32 cellular contexts compared by ENCODE assay signal in the genomic region with DNA sequence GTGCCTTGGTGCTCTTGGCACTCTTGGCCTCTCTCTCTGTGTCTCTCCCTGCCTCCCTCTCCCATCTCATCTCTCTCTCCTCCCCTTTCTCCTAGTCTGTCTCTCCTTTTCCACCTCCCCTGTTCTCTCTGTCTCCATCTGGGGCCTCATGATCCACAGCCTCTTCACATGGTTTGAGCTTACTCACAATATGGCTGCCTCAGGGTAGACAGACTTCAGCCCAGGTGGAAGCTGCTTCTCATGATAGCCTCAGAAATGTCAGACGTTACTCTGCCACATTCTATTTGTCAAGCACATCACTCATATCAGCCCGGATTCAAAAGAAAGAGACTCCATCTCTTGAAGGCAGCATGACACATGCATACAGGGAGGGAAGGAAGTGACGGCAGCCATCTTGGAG. TPM values are rescaled to one million over a fixed set of nuclear protein-coding genes. Genes with fewer than 3 reads are reported as not detected.
DNase-seq lines count a peak whose midpoint lies in the region; ATAC-seq and TF ChIP-seq lines count a peak whose summit lies in the region.
"Had no signal": no experiment of that assay in that cellular context is flagged by ENCODE, and none has a peak within 500 bp of the region (broad histone marks: within the 10 kb centered on the region; RNA-seq: fewer than 3 reads in every experiment).

No MANE protein-coding gene starts in this region.

- H3K9ac ChIP-seq in IMR-90 (ENCODE audit: low read depth, low read length), result no peak overlapping the region

- H3K4me3 ChIP-seq in breast epithelium (no peak overlapping the region), IMR-90 (ENCODE audit: insufficient read depth, low read depth, low read length) (no peak overlapping the region)
- H3K4me3 ChIP-seq: PC-9, sigmoid colon had no signal

- H3K4me2 ChIP-seq in IMR-90 (ENCODE audit: low read depth, low read length), result no peak overlapping the region
- H3K4me2 ChIP-seq: PC-9 had no signal

- H3K27me3 Mint-ChIP-seq in MCF 10A (ENCODE audit: insufficient read depth, unreplicated experiment), result no peaks in the 10 kb centered on the region
- H3K27me3 Mint-ChIP-seq in activated T-helper 1 cell treated with anti-CD3 and anti-CD28 coated beads, Interleukin-12 subunit alpha, Interleukin-12 subunit beta, Interleukin-2, Interleukin-4 antibody, amounts not matched to agents 30 ng/mL and 10 ng/mL and 1 ng/mL, durations not matched to agents 14 hours and 24 hours and 36 hours (ENCODE audit: insufficient read depth), result no peaks in the 10 kb centered on the region
- no peaks in the 10 kb centered on the region for H3K27me3 Mint-ChIP-seq in stimulated activated naive B cell treated with anti-CD40 and anti-IgM and Interleukin-4, amounts not matched to agents 10 μg/mL and 1 μg/mL and 100 μg/mL, for 72 hours
- H3K27me3 Mint-ChIP-seq: activated CD4-positive, alpha-beta T cell treated with anti-CD3 and anti-CD28 coated beads, Interleukin-2, amount 10 ng/mL, durations not matched to agents 7 days and 5 days; activated naive CD4-positive, alpha-beta T cell treated with anti-CD3 and anti-CD28 coated beads, Interleukin-2, amount 50 U/mL, for 24 hours had no signal

- no peak overlapping the region for H4K5ac ChIP-seq in IMR-90 (ENCODE audit: low read depth, low read length)

- H3K56ac ChIP-seq in IMR-90 (ENCODE audit: extremely low read depth, insufficient read depth, low read length), result no peak overlapping the region

- no CpG with 5 or more reads among the region's 3 CpGs for WGBS in IMR-90 (ENCODE audit: extremely low coverage in 2 of 2, insufficient read length in 1 of 2), 2 experiments

- no peak overlapping the region for H2BK120ac ChIP-seq in IMR-90 (ENCODE audit: low read depth, low read length)

- no peak overlapping the region for H3K23ac ChIP-seq in IMR-90 (ENCODE audit: low read depth, low read length)

- H2BK20ac ChIP-seq in IMR-90 (ENCODE audit: low read depth, low read length), result no peak overlapping the region

- peaks cover 11% of the 10 kb centered on the region for H3K4me1 Mint-ChIP-seq in MCF 10A (ENCODE audit: insufficient read depth, unreplicated experiment)
- peaks cover 54% of the 10 kb centered on the region for H3K4me1 Mint-ChIP-seq in activated T-helper 1 cell treated with anti-CD3 and anti-CD28 coated beads, Interleukin-12 subunit alpha, Interleukin-12 subunit beta, Interleukin-2, Interleukin-4 antibody, amounts not matched to agents 30 ng/mL and 10 ng/mL and 1 ng/mL, durations not matched to agents 14 hours and 24 hours and 36 hours (ENCODE audit: low read depth)
- H3K4me1 Mint-ChIP-seq in stimulated activated naive B cell treated with anti-CD40 and anti-IgM and Interleukin-4, amounts not matched to agents 10 μg/mL and 1 μg/mL and 100 μg/mL, for 72 hours, result peaks cover 19 to 38% of the 10 kb centered on the region in 2 donors
- H3K4me1 Mint-ChIP-seq: nephron had no signal

- BruUV-seq in MCF 10A (replicated peaks; lab: Mats Ljungman, UMichigan), result no TSS peak
- BruUV-seq in IMR-90 (replicated peaks; lab: Mats Ljungman, UMichigan), result no TSS peak

- ATAC-seq in IMR-90 (ENCODE audit: low read depth) (no peak), GM19397 (IDR thresholded peaks at IDR 0.05; ENCODE audit: unreplicated experiment) (no peak)
- ATAC-seq in stimulated activated naive B cell treated with anti-CD40 and anti-IgM and Interleukin-4, amounts not matched to agents 10 μg/mL and 1 μg/mL and 100 μg/mL, for 72 hours (replicated peaks), result no peak
- ATAC-seq: left cardiac atrium, SK-N-SH treated with all-trans-retinoic acid at 6 μM for 48 hours had no signal

- no peaks in the 10 kb centered on the region for H3K4me1 ChIP-seq in breast epithelium
- no peaks in the 10 kb centered on the region; the same call in 1 of the 2 replicates for H3K4me1 ChIP-seq in IMR-90 (ENCODE audit: control insufficient read depth, insufficient read depth, low read length)
- H3K4me1 ChIP-seq: BE2C had no signal

- no peak for TF ChIP-seq POLR2A in breast epithelium (IDR thresholded peaks at IDR 0.05)
- no peak for TF ChIP-seq POLR2A in IMR-90 (IDR thresholded peaks at IDR 0.05; ENCODE audit: low read depth, low read length)
- TF ChIP-seq POLR2A in erythroblast (IDR thresholded peaks at IDR 0.05; ENCODE audit: low read length), result no peak

- POLR2A ChIA-PET in MCF 10A (lab: Yijun Ruan, JAX), result interaction anchor here (1.2 to 2.5 kb wide), 3 partner anchors 16 to 209 kb away, joined by 3 to 9 read pairs (median 4); a partner anchor contains a TSS
- POLR2A ChIA-PET in IMR-90 (lab: Charles Lee; ENCODE audit: unreplicated experiment), result no interaction called here

- H3K9me1 ChIP-seq in IMR-90 (ENCODE audit: insufficient read depth, low read length), result peaks cover 9% of the 10 kb centered on the region

- H3K27ac Mint-ChIP-seq in MCF 10A (ENCODE audit: low read depth, unreplicated experiment), result peak overlapping the region; percentile 8
- peak overlapping the region; percentile 73 for H3K27ac Mint-ChIP-seq in activated T-helper 1 cell treated with anti-CD3 and anti-CD28 coated beads, Interleukin-12 subunit alpha, Interleukin-12 subunit beta, Interleukin-2, Interleukin-4 antibody, amounts not matched to agents 30 ng/mL and 10 ng/mL and 1 ng/mL, durations not matched to agents 14 hours and 24 hours and 36 hours
- H3K27ac Mint-ChIP-seq in stimulated activated naive B cell treated with anti-CD40 and anti-IgM and Interleukin-4, amounts not matched to agents 10 μg/mL and 1 μg/mL and 100 μg/mL, for 72 hours, result peak overlapping the region; percentile 10
- H3K27ac Mint-ChIP-seq: activated CD4-positive, alpha-beta T cell treated with anti-CD3 and anti-CD28 coated beads, Interleukin-2, amount 10 ng/mL, durations not matched to agents 7 days and 5 days; activated naive CD4-positive, alpha-beta T cell treated with anti-CD3 and anti-CD28 coated beads, Interleukin-2, amount 50 U/mL, for 24 hours; immature natural killer cell; nephron had no signal

- no peaks in the 10 kb centered on the region for H3K9me3 ChIP-seq in breast epithelium
- peaks cover 4% of the 10 kb centered on the region; the same call in 1 of the 2 replicates for H3K9me3 ChIP-seq in IMR-90 (ENCODE audit: control insufficient read depth, insufficient read depth, low read length)
- H3K9me3 ChIP-seq: BE2C, sigmoid colon had no signal

- peak overlapping the region; percentile 43; the same call in 1 of the 2 replicates for H2AK5ac ChIP-seq in IMR-90 (ENCODE audit: low read depth, low read length)

- H2BK5ac ChIP-seq in IMR-90 (ENCODE audit: low read depth, low read length, poor library complexity, severe bottlenecking), result no peak overlapping the region

- H3K27ac ChIP-seq in breast epithelium (peak overlapping the region in 1 of 2 donors; percentile 8), IMR-90 (ENCODE audit: insufficient read depth, low read length) (no peak overlapping the region)
- H3K27ac ChIP-seq: sigmoid colon, VCaP had no signal

- H3K79me1 ChIP-seq in IMR-90 (ENCODE audit: low read depth in 1 of 2, low read length in 2 of 2), result peaks cover 0 to 10% of the 10 kb centered on the region in 2 experiments; a peak in 2 of 4 replicates

- H3K4ac ChIP-seq in IMR-90 (ENCODE audit: low read depth, low read length), result no peak overlapping the region

- in situ Hi-C loops in IMR-90 (cut with MboI; ENCODE audit: low sequenced_read_pairs), result loop anchor here (5.0 kb wide), 1 partner anchor 203 kb away; no protein-coding TSS in a partner anchor

- H3K27me3 ChIP-seq in breast epithelium (no peaks in the 10 kb centered on the region), IMR-90 (ENCODE audit: control insufficient read depth, insufficient read depth, low read length) (no peaks in the 10 kb centered on the region)
- H3K27me3 ChIP-seq: BE2C, sigmoid colon had no signal

- CTCF ChIA-PET in MCF 10A (lab: Yijun Ruan, JAX), result interaction anchor here (1.3 to 6.5 kb wide), 2 partner anchors 31 to 85 kb away, joined by 5 to 70 read pairs; no protein-coding TSS in a partner anchor
- CTCF ChIA-PET in IMR-90 (lab: Yijun Ruan, JAX), result no interaction called here

- no peak for TF ChIP-seq RAD21 in IMR-90 (IDR thresholded peaks at IDR 0.05; ENCODE audit: low read length)

- peak overlapping the region; percentile 21; the same call in 1 of the 3 replicates for H2BK15ac ChIP-seq in IMR-90 (ENCODE audit: low read depth, low read length)

- no peaks in the 10 kb centered on the region for H3K9me3 Mint-ChIP-seq in MCF 10A (ENCODE audit: unreplicated experiment)
- H3K9me3 Mint-ChIP-seq in activated T-helper 1 cell treated with anti-CD3 and anti-CD28 coated beads, Interleukin-12 subunit alpha, Interleukin-12 subunit beta, Interleukin-2, Interleukin-4 antibody, amounts not matched to agents 30 ng/mL and 10 ng/mL and 1 ng/mL, durations not matched to agents 14 hours and 24 hours and 36 hours, result peaks cover 8% of the 10 kb centered on the region
- H3K9me3 Mint-ChIP-seq in stimulated activated naive B cell treated with anti-CD40 and anti-IgM and Interleukin-4, amounts not matched to agents 10 μg/mL and 1 μg/mL and 100 μg/mL, for 72 hours, result peaks cover 6 to 7% of the 10 kb centered on the region in 2 donors
- H3K9me3 Mint-ChIP-seq: nephron had no signal

- no peak overlapping the region for H3K14ac ChIP-seq in IMR-90 (replicated peaks; ENCODE audit: low read depth, low read length)

- H3K18ac ChIP-seq in IMR-90 (ENCODE audit: low read depth, low read length), result no peak overlapping the region

- no peaks in the 10 kb centered on the region for H4K20me1 ChIP-seq in IMR-90 (ENCODE audit: insufficient read depth, low read length)

- peaks cover 84% of the 10 kb centered on the region for H3K36me3 Mint-ChIP-seq in MCF 10A (ENCODE audit: insufficient read depth, unreplicated experiment)
- H3K36me3 Mint-ChIP-seq in activated T-helper 1 cell treated with anti-CD3 and anti-CD28 coated beads, Interleukin-12 subunit alpha, Interleukin-12 subunit beta, Interleukin-2, Interleukin-4 antibody, amounts not matched to agents 30 ng/mL and 10 ng/mL and 1 ng/mL, durations not matched to agents 14 hours and 24 hours and 36 hours (ENCODE audit: low read depth), result peaks cover 75% of the 10 kb centered on the region
- H3K36me3 Mint-ChIP-seq in stimulated activated naive B cell treated with anti-CD40 and anti-IgM and Interleukin-4, amounts not matched to agents 10 μg/mL and 1 μg/mL and 100 μg/mL, for 72 hours, result peaks cover 7 to 8% of the 10 kb centered on the region in 2 donors
- H3K36me3 Mint-ChIP-seq: activated naive CD4-positive, alpha-beta T cell treated with anti-CD3 and anti-CD28 coated beads, Interleukin-2, amount 50 U/mL, for 24 hours; immature natural killer cell had no signal

- intact Hi-C loops in MCF 10A (cut with micrococcal nuclease) (loop anchor here (5.0 kb wide), 1 partner anchor 208 kb away; no protein-coding TSS in a partner anchor), breast epithelium (cut with DNase I; ENCODE audit: low total_unique reads) (no loop called here), IMR-90 (cut with micrococcal nuclease) (no loop called here)
- intact Hi-C loops in activated T-helper 1 cell treated with anti-CD3 and anti-CD28 coated beads, Interleukin-12 subunit alpha, Interleukin-12 subunit beta, Interleukin-2, Interleukin-4 antibody, amounts not matched to agents 30 ng/mL and 10 ng/mL and 1 ng/mL, durations not matched to agents 14 hours and 24 hours and 36 hours (cut with micrococcal nuclease), result loop anchor here (5.0 kb wide), 1 partner anchor 208 kb away; no protein-coding TSS in a partner anchor

- no peaks in the 10 kb centered on the region for H3K36me3 ChIP-seq in breast epithelium
- no peaks in the 10 kb centered on the region for H3K36me3 ChIP-seq in IMR-90 (ENCODE audit: control insufficient read depth, insufficient read depth, low read length)
- H3K36me3 ChIP-seq: BE2C, sigmoid colon had no signal

- no peak overlapping the region for H3K4me3 Mint-ChIP-seq in MCF 10A (ENCODE audit: unreplicated experiment)
- H3K4me3 Mint-ChIP-seq in activated T-helper 1 cell treated with anti-CD3 and anti-CD28 coated beads, Interleukin-12 subunit alpha, Interleukin-12 subunit beta, Interleukin-2, Interleukin-4 antibody, amounts not matched to agents 30 ng/mL and 10 ng/mL and 1 ng/mL, durations not matched to agents 14 hours and 24 hours and 36 hours, result no peak overlapping the region
- no peak overlapping the region for H3K4me3 Mint-ChIP-seq in stimulated activated naive B cell treated with anti-CD40 and anti-IgM and Interleukin-4, amounts not matched to agents 10 μg/mL and 1 μg/mL and 100 μg/mL, for 72 hours
- H3K4me3 Mint-ChIP-seq: activated CD4-positive, alpha-beta T cell treated with anti-CD3 and anti-CD28 coated beads, Interleukin-2, amount 10 ng/mL, durations not matched to agents 7 days and 5 days; activated naive CD4-positive, alpha-beta T cell treated with anti-CD3 and anti-CD28 coated beads, Interleukin-2, amount 50 U/mL, for 24 hours; immature natural killer cell; nephron had no signal

- no peak overlapping the region for H4K8ac ChIP-seq in IMR-90 (ENCODE audit: low read depth in 2 of 2, low read length in 2 of 2)

- DNase-seq in MCF 10A (ENCODE audit: unreplicated experiment) (no peak), breast epithelium (ENCODE audit: low spot score in 2 of 2) (no peak), IMR-90 (no peak), T-helper 9 cell (no peak), erythroblast (lab: John Stamatoyannopoulos, UW) (no peak)
- no peak for DNase-seq in activated T-helper 1 cell treated with anti-CD3 and anti-CD28 coated beads, Interleukin-12 subunit alpha, Interleukin-12 subunit beta, Interleukin-2, Interleukin-4 antibody, amounts not matched to agents 30 ng/mL and 10 ng/mL and 1 ng/mL, durations not matched to agents 14 hours and 24 hours and 36 hours (ENCODE audit: low spot score)
- DNase-seq in stimulated activated naive B cell treated with anti-CD40 and anti-IgM and Interleukin-4, amounts not matched to agents 10 μg/mL and 1 μg/mL and 100 μg/mL, for 72 hours, result no peak
- DNase-seq: ACHN; activated CD4-positive, alpha-beta T cell treated with anti-CD3 and anti-CD28 coated beads, Interleukin-2, amount 10 ng/mL, durations not matched to agents 7 days and 5 days; BE2C; immature natural killer cell; KG1; left cardiac atrium; NCI-H1436; NCI-H2081; NCI-H524 treated with DMSO at 0.1 percent for 48 hours; NK-92 treated with Interleukin-12 subunit alpha and Interleukin-12 subunit beta, amount 100 ng/mL, for 24 hours; PC-9; Right ventricle myocardium superior; sigmoid colon; stimulated activated CD4-positive, alpha-beta T cell treated with anti-CD3 and anti-CD28 coated beads, Interleukin-12 subunit alpha, Interleukin-12 subunit beta, amount 100 ng/mL, for 4 hours; stimulated activated CD4-positive, alpha-beta T cell treated with anti-CD3 and anti-CD28 coated beads, Interleukin-2, amount 100 ng/mL, for 48 hours; T1000; trophoblast cell had no signal

- dilution Hi-C loops in IMR-90 (cut with HindIII; ENCODE audit: low sequenced_read_pairs, unreplicated experiment), result no loop called here

- peak overlapping the region; percentile 44 for H2AFZ ChIP-seq in IMR-90 (replicated peaks; ENCODE audit: low read length, poor library complexity)
- H2AFZ ChIP-seq: PC-9 had no signal

- H2AK9ac ChIP-seq in IMR-90 (replicated peaks; ENCODE audit: low read depth, low read length, poor library complexity), result no peak overlapping the region

- no peak for TF ChIP-seq CTCF in MCF 10A (IDR thresholded peaks at IDR 0.05; ENCODE audit: unreplicated experiment)
- TF ChIP-seq CTCF in breast epithelium (IDR thresholded peaks at IDR 0.05), result no peak
- TF ChIP-seq CTCF in IMR-90 (conservative IDR thresholded peaks at IDR 0.05; ENCODE audit: low read depth, low read length), result no peak

- H4K91ac ChIP-seq in IMR-90 (ENCODE audit: insufficient read depth, low read depth, low read length), result peak overlapping the region; percentile 28; the same call in 1 of the 2 replicates

RNA-seq across cellular contexts. Expression of a gene that starts 18.4 kb away (rescaled TPM):
- total RNA-seq in MCF 10A (2022) (0.39 and 0.44 TPM in 2 replicates), breast epithelium (1 to 10 TPM in 2 of 3 donors, not detected in 1; 1.3 to 1.9 TPM), IMR-90 (2012; rRNA removed) (not detected in 2 replicates)
- polyA plus RNA-seq in IMR-90 (2012; rRNA removed), result not detected in 2 replicates
- polyA plus RNA-seq in IMR-90 (2012; cell fraction: cytosol; rRNA removed), result not detected in 2 replicates
- polyA plus RNA-seq in IMR-90 (2012; cell fraction: nucleus; rRNA removed; ENCODE audit: low replicate concordance), result 0.05 TPM in 1 of 2 replicates, not detected in the other
- 44.3 and 45.3 TPM in 2 replicates for total RNA-seq in activated T-helper 1 cell treated with anti-CD3 and anti-CD28 coated beads, Interleukin-12 subunit alpha, Interleukin-12 subunit beta, Interleukin-2, Interleukin-4 antibody, amounts not matched to agents 30 ng/mL and 10 ng/mL and 1 ng/mL, durations not matched to agents 14 hours and 24 hours and 36 hours
- total RNA-seq: H4, osteoblast had no signal

RNA-seq across cellular contexts. Expression of a gene that starts 24.4 kb away (rescaled TPM):
- total RNA-seq in MCF 10A (2022), result 32.9 and 47.1 TPM in 2 replicates
- total RNA-seq in breast epithelium, result 10 to 100 TPM in 1 of 3 donors, 1 to 10 TPM in 2; 7.8 to 16.2 (median 8.5) TPM
- 0.18 and 0.28 TPM in 2 replicates for total RNA-seq in IMR-90 (2012; rRNA removed)
- 0.04 TPM in 1 of 2 replicates, not detected in the other for polyA plus RNA-seq in IMR-90 (2012; rRNA removed)
- 0.04 TPM in 1 of 2 replicates, not detected in the other for polyA plus RNA-seq in IMR-90 (2012; cell fraction: cytosol; rRNA removed)
- polyA plus RNA-seq in IMR-90 (2012; cell fraction: nucleus; rRNA removed; ENCODE audit: low replicate concordance), result 0.33 and 0.40 TPM in 2 replicates
- 103 and 109 TPM in 2 replicates for total RNA-seq in activated T-helper 1 cell treated with anti-CD3 and anti-CD28 coated beads, Interleukin-12 subunit alpha, Interleukin-12 subunit beta, Interleukin-2, Interleukin-4 antibody, amounts not matched to agents 30 ng/mL and 10 ng/mL and 1 ng/mL, durations not matched to agents 14 hours and 24 hours and 36 hours
- total RNA-seq: H4, lung microvascular endothelial cell had no signal

RNA-seq across cellular contexts. Expression of a gene that starts 25.5 kb away (rescaled TPM):
- 72.1 and 84.1 TPM in 2 replicates for total RNA-seq in MCF 10A (2022)
- total RNA-seq in breast epithelium, result 10 to 100 TPM; 21.1 to 34.7 (median 25.3) TPM
- 32.8 and 35.6 TPM in 2 replicates for total RNA-seq in IMR-90 (2012; rRNA removed)
- 90.8 and 95.4 TPM in 2 replicates for polyA plus RNA-seq in IMR-90 (2012; rRNA removed)
- polyA plus RNA-seq in IMR-90 (2012; cell fraction: cytosol; rRNA removed), result 81.8 and 106 TPM in 2 replicates
- polyA plus RNA-seq in IMR-90 (2012; cell fraction: nucleus; rRNA removed; ENCODE audit: low replicate concordance), result 68.5 and 190 TPM in 2 replicates
- total RNA-seq in activated T-helper 1 cell treated with anti-CD3 and anti-CD28 coated beads, Interleukin-12 subunit alpha, Interleukin-12 subunit beta, Interleukin-2, Interleukin-4 antibody, amounts not matched to agents 30 ng/mL and 10 ng/mL and 1 ng/mL, durations not matched to agents 14 hours and 24 hours and 36 hours, result 112 and 118 TPM in 2 replicates

Comparison
In these comparisons a context has a peak if more than half of its experiments do, and no peak if none do; other contexts are left out.
1. intact Hi-C loops: an anchor here in MCF 10A (5.0 kb wide) and activated T-helper 1 cell treated with anti-CD3 and anti-CD28 coated beads, Interleukin-12 subunit alpha, Interleukin-12 subunit beta, Interleukin-2, Interleukin-4 antibody, amounts not matched to agents 30 ng/mL and 10 ng/mL and 1 ng/mL, durations not matched to agents 14 hours and 24 hours and 36 hours (5.0 kb wide); none called in breast epithelium and IMR-90.
2. H3K27ac Mint-ChIP-seq: peak in every context shown above with its lines; median percentile 73 in activated T-helper 1 cell treated with anti-CD3 and anti-CD28 coated beads, Interleukin-12 subunit alpha, Interleukin-12 subunit beta, Interleukin-2, Interleukin-4 antibody, amounts not matched to agents 30 ng/mL and 10 ng/mL and 1 ng/mL, durations not matched to agents 14 hours and 24 hours and 36 hours; 10 in stimulated activated naive B cell treated with anti-CD40 and anti-IgM and Interleukin-4, amounts not matched to agents 10 μg/mL and 1 μg/mL and 100 μg/mL, for 72 hours; 8 in MCF 10A.
3. RNA of a gene that starts 18.4 kb away (total RNA-seq): 44.3 to 45.3 TPM in activated T-helper 1 cell treated with anti-CD3 and anti-CD28 coated beads, Interleukin-12 subunit alpha, Interleukin-12 subunit beta, Interleukin-2, Interleukin-4 antibody, amounts not matched to agents 30 ng/mL and 10 ng/mL and 1 ng/mL, durations not matched to agents 14 hours and 24 hours and 36 hours; 1.3 to 1.9 TPM in breast epithelium, 0.39 to 0.44 TPM in MCF 10A and not detected in IMR-90; every median in the first group is over 10 times any median in the second.